ENCODE assay signal across 21 cellular contexts in genomic region chr5:54222336-54222735, GRCh38.
DNase-seq lines count a peak whose midpoint lies in the region; ATAC-seq, FAIRE-seq and TF ChIP-seq lines count a peak whose summit lies in the region.
"Had no signal": no experiment of that assay in that cellular context is flagged by ENCODE, and none has a peak within 500 bp of the region (broad histone marks: within the 10 kb centered on the region; RNA-seq: fewer than 3 reads in every experiment).

No MANE protein-coding gene starts in this region.

- H3K18ac ChIP-seq in trophoblast cell (ENCODE audit: low read length): no peak overlapping the region

- H3K4me1 ChIP-seq in RWPE2 (ENCODE audit: insufficient read depth, poor library complexity, severe bottlenecking): no peaks in the 10 kb centered on the region
- H3K4me1 ChIP-seq in trophoblast cell (ENCODE audit: control insufficient read depth in 1 of 2, insufficient read depth in 2 of 2, low read length in 2 of 2): peaks cover 4 to 7% of the 10 kb centered on the region in 2 experiments
- no peaks in the 10 kb centered on the region for H3K4me1 ChIP-seq in HepG2 (ENCODE audit: insufficient read depth, low read length)
- H3K4me1 ChIP-seq: Peyer's patch, SJSA1 had no signal

- H3K4me3 ChIP-seq in RWPE2 (ENCODE audit: severe bottlenecking) (no peak overlapping the region), trophoblast cell (ENCODE audit: low read depth, low read length) (no peak overlapping the region), HepG2 (replicated peaks in 1 of 3; ENCODE audit: insufficient read depth in 1 of 3, low read depth in 2 of 3, low read length in 3 of 3) (no peak overlapping the region)
- H3K4me3 ChIP-seq: Peyer's patch, SJSA1 had no signal

- H3K9me3 ChIP-seq in RWPE2 (ENCODE audit: severe bottlenecking): no peaks in the 10 kb centered on the region
- no peaks in the 10 kb centered on the region for H3K9me3 ChIP-seq in trophoblast cell (ENCODE audit: insufficient read depth, low read depth, low read length)
- no peaks in the 10 kb centered on the region for H3K9me3 ChIP-seq in HepG2 (ENCODE audit: low read length)
- H3K9me3 ChIP-seq: Peyer's patch, SJSA1 had no signal

- CTCF ChIA-PET in HEK293T (lab: Yijun Ruan, JAX) (no interaction called here), HepG2 (lab: Yijun Ruan, JAX; ENCODE audit: low intra/inter-chr PET ratio, low total read pairs) (no interaction called here)

- intact Hi-C loops in HepG2 (cut with micrococcal nuclease; ENCODE audit: unreplicated experiment): loop anchor here (10.0 kb wide), 1 partner anchor 258 kb away; no protein-coding TSS in a partner anchor

- no peak for FAIRE-seq in HepG2 (lab: Jason Lieb, UNC)

- TF ChIP-seq EP300 in HepG2 (IDR thresholded peaks at IDR 0.05; ENCODE audit: low read depth in 2 of 2, low read length in 2 of 2) (no peak), HepG2 (CRISPR knock-in tag; IDR thresholded peaks at IDR 0.05; ENCODE audit: borderline replicate concordance) (no peak)

- no peak overlapping the region for H2AK5ac ChIP-seq in trophoblast cell (ENCODE audit: low read length)

- no peaks in the 10 kb centered on the region for H3K27me3 ChIP-seq in RWPE2 (ENCODE audit: insufficient read depth, poor library complexity, severe bottlenecking)
- H3K27me3 ChIP-seq in trophoblast cell (ENCODE audit: insufficient read depth, low read length): no peaks in the 10 kb centered on the region
- no peaks in the 10 kb centered on the region; a peak in 1 of 5 replicates for H3K27me3 ChIP-seq in HepG2 (ENCODE audit: control insufficient read depth in 1 of 2, insufficient read depth in 2 of 2, low read length in 2 of 2)
- H3K27me3 ChIP-seq: Peyer's patch, SJSA1 had no signal

- no peak overlapping the region for H3K4me2 ChIP-seq in trophoblast cell (ENCODE audit: low read length)
- H3K4me2 ChIP-seq in HepG2 (ENCODE audit: low read depth, low read length): no peak overlapping the region

- peak overlapping the region; percentile 48 for H3K4ac ChIP-seq in trophoblast cell (ENCODE audit: low read depth, low read length)

- WGBS in trophoblast cell (ENCODE audit: extremely low coverage, insufficient coverage, insufficient read length): no CpG with 5 or more reads among the region's 4 CpGs
- WGBS in HepG2 (ENCODE audit: low lambda C conversion rate): 68% methylated on average over 4 of the region's 4 CpGs

- no peak overlapping the region for H2BK120ac ChIP-seq in trophoblast cell (ENCODE audit: insufficient read depth, low read length, poor library complexity)

- H4K91ac ChIP-seq in trophoblast cell (ENCODE audit: low read depth, low read length): no peak overlapping the region

- H3K27ac ChIP-seq in RWPE2 (ENCODE audit: poor library complexity, severe bottlenecking) (no peak overlapping the region), trophoblast cell (ENCODE audit: low read depth, low read length) (no peak overlapping the region), HepG2 (ENCODE audit: extremely low read length, insufficient read depth, low read length) (no peak overlapping the region)
- H3K27ac ChIP-seq: HL-60, Peyer's patch, SJSA1 had no signal

- H2BK12ac ChIP-seq in trophoblast cell (ENCODE audit: low read length): no peak overlapping the region

- DNase-seq in HEK293T (ENCODE audit: extremely low spot score) (no peak), RWPE2 (ENCODE audit: low spot score) (no peak), trophoblast cell (no peak), HepG2 (ENCODE audit: low spot score) (no peak), mesenteric fat pad (ENCODE audit: low spot score) (no peak)
- no peak for DNase-seq in stimulated activated naive CD8-positive, alpha-beta T cell treated with anti-CD3 and anti-CD28 coated beads, Interleukin-15, Interleukin-2, amounts not matched to agents 100 U/mL and 50 U/mL, for 24 hours
- no peak for DNase-seq in activated CD4-positive, alpha-beta T cell treated with anti-CD3 and anti-CD28 coated beads for 48 hours
- DNase-seq: C1 segment of cervical spinal cord; CD4-positive, alpha-beta memory T cell; COR-L47; DMS53; GOT3; KG1; MM.1S; NCI-H2029 treated with DMSO at 0.1 percent for 48 hours; NCI-H446 treated with DMSO at 0.1 percent for 48 hours; NCI-H69; Peyer's patch; Right ventricle myocardium superior had no signal

- peak; percentile 49; the same call in 2 of the 3 replicates for ATAC-seq in RWPE2 (ENCODE audit: low read depth)
- no peak for ATAC-seq in stimulated activated naive CD8-positive, alpha-beta T cell treated with anti-CD3 and anti-CD28 coated beads, Interleukin-15, Interleukin-2, amounts not matched to agents 100 U/mL and 50 U/mL, for 24 hours
- no peak for ATAC-seq in HepG2

- H3K79me2 ChIP-seq in trophoblast cell (ENCODE audit: control insufficient read depth, insufficient read depth, low read length, poor library complexity): peaks cover 1% of the 10 kb centered on the region
- H3K79me2 ChIP-seq in HepG2 (ENCODE audit: insufficient read depth, low read length): no peaks in the 10 kb centered on the region

- H2AFZ ChIP-seq in trophoblast cell (ENCODE audit: insufficient read depth, low read length, poor library complexity) (no peak overlapping the region), HepG2 (ENCODE audit: low read length) (no peak overlapping the region)

- no peak overlapping the region for H4K8ac ChIP-seq in trophoblast cell (ENCODE audit: low read depth, low read length)

- H3K9ac ChIP-seq in trophoblast cell (ENCODE audit: low read length) (no peak overlapping the region), HepG2 (ENCODE audit: insufficient read depth, low read depth, low read length) (no peak overlapping the region)

- H4K20me1 ChIP-seq in HepG2 (ENCODE audit: insufficient read depth, low read length): no peaks in the 10 kb centered on the region

- no peak overlapping the region for H3K23ac ChIP-seq in trophoblast cell (ENCODE audit: low read length)

- H2BK5ac ChIP-seq in trophoblast cell (ENCODE audit: low read depth, low read length, poor library complexity): no peak overlapping the region

- TF ChIP-seq RAD21 in HepG2 (CRISPR knock-in tag; IDR thresholded peaks at IDR 0.05): no peak

- in situ Hi-C loops in HepG2 (cut with HindIII; ENCODE audit: extremely low pct_ligation_motif_present, low pct_unique_long_range_greater_than_20kb): loop anchor here (10.0 kb wide), 1 partner anchor 1048 kb away; no protein-coding TSS in a partner anchor

- no peak overlapping the region for H4K12ac ChIP-seq in trophoblast cell (ENCODE audit: low read depth, low read length)

- BruUV-seq in HepG2 (replicated peaks; lab: Mats Ljungman, UMichigan): no TSS peak

- no peak overlapping the region for H3K14ac ChIP-seq in trophoblast cell (ENCODE audit: low read length)

- H3K36me3 ChIP-seq in RWPE2 (ENCODE audit: low read depth) (no peaks in the 10 kb centered on the region), trophoblast cell (ENCODE audit: control insufficient read depth in 1 of 2, insufficient read depth in 2 of 2, low read length in 2 of 2) (no peaks in the 10 kb centered on the region), HepG2 (replicated peaks in 1 of 2; ENCODE audit: control insufficient read depth in 1 of 2, insufficient read depth in 2 of 2, low read length in 2 of 2) (no peaks in the 10 kb centered on the region)
- H3K36me3 ChIP-seq: Peyer's patch, SJSA1 had no signal

- no peak for TF ChIP-seq POLR2A in HepG2 (IDR thresholded peaks at IDR 0.05; ENCODE audit: insufficient read depth in 1 of 2, low read depth in 2 of 2, low read length in 2 of 2)

- POLR2A ChIA-PET in HEK293T (lab: Yijun Ruan, JAX): no interaction called here
- POLR2A ChIA-PET in HepG2 (lab: Yijun Ruan, JAX): no interaction called here

- TF ChIP-seq CTCF in RWPE2 (IDR thresholded peaks at IDR 0.05; ENCODE audit: poor library complexity, severe bottlenecking) (no peak), HepG2 (CRISPR knock-in tag; IDR thresholded peaks at IDR 0.05) (no peak)

- no peaks in the 10 kb centered on the region for H3K79me1 ChIP-seq in trophoblast cell (ENCODE audit: low read length)

TF ChIP-seq in HEK293T, 16 proteins besides CTCF, POLR2A, EP300 and RAD21:
- no peak for TF ChIP-seq ARNT (IDR thresholded peaks at IDR 0.05)
- no peak for TF ChIP-seq ELF4 (IDR thresholded peaks at IDR 0.05)
- TF ChIP-seq PKNOX1 (IDR thresholded peaks at IDR 0.05): peak; percentile 88
- no peak for TF ChIP-seq CTBP1 (IDR thresholded peaks at IDR 0.05; ENCODE audit: borderline replicate concordance)
TF ChIP-seq in HEK293T: peak in this region for 1.

TF ChIP-seq in HepG2, 621 proteins besides CTCF, POLR2A, EP300 and RAD21 (continues in another document):
- TF ChIP-seq SNAPC4 (CRISPR knock-in tag; IDR thresholded peaks at IDR 0.05) (no peak), BRCA1 (CRISPR knock-in tag; IDR thresholded peaks at IDR 0.05) (no peak)
